8 cellular contexts compared by ENCODE assay signal in genomic region chr11:64864135-64864472, GRCh38. TPM values are rescaled to one million over a fixed set of nuclear protein-coding genes. Genes with fewer than 3 reads are reported as not detected.
DNase-seq lines count a peak whose midpoint lies in the region; TF ChIP-seq lines count a peak whose summit lies in the region.

No MANE protein-coding gene starts in this region.

- H3K27me3 Mint-ChIP-seq in IgD-negative memory B cell: peaks cover 2% of the 10 kb centered on the region

- no peaks in the 10 kb centered on the region for H3K9me3 ChIP-seq in stomach

- POLR2A ChIA-PET in HEK293T (lab: Yijun Ruan, JAX): interaction anchor here (1.0 to 5.2 kb wide), 2 partner anchors 13 to 24 kb away, joined by 3 to 26 read pairs; partner anchors contain the start of gene EHD1

- peak overlapping the region; percentile 52 for H3K27ac ChIP-seq in angular gyrus (ENCODE audit: low read depth, low read length)
- H3K27ac ChIP-seq in layer of hippocampus (ENCODE audit: low read depth, low read length): peak overlapping the region; percentile 76
- peak overlapping the region; percentile 71 to 94 (median 92) for H3K27ac ChIP-seq in stomach

- 20 to 65% (median 47%) methylated on average over 8 to 9 of the region's 9 CpGs for WGBS in stomach, 5 donors

- CTCF ChIA-PET in HEK293T (lab: Yijun Ruan, JAX): interaction anchor here (1.1 to 1.9 kb wide), 4 partner anchors 8 to 24 kb away, joined by 3 to 4 read pairs (median 4); partner anchors contain the start of gene EHD1

- H3K27ac Mint-ChIP-seq in IgD-negative memory B cell: peak overlapping the region; percentile 84 to 96 (median 95)

- TF ChIP-seq EP300 in stomach (IDR thresholded peaks at IDR 0.05): no peak

- intact Hi-C loops in stomach (cut with DNase I; ENCODE audit: low total_unique reads): no loop called here

- H3K4me1 Mint-ChIP-seq in IgD-negative memory B cell: peaks cover 47 to 68% (median 57%) of the 10 kb centered on the region in 3 donors

- peaks cover 0 to 2% (median 0%) of the 10 kb centered on the region in 3 donors for H3K9me3 Mint-ChIP-seq in IgD-negative memory B cell

- no peak for DNase-seq in stomach
- no peak for DNase-seq in HEK293T (ENCODE audit: extremely low spot score)
- no peak for DNase-seq in AG08395 (ENCODE audit: low spot score)
- DNase-seq in SKM-1 (lab: John Stamatoyannopoulos, UW; ENCODE audit: unreplicated experiment): no peak
- DNase-seq in NCI-H1417 treated with DMSO at 0.1 percent for 48 hours (lab: John Stamatoyannopoulos, UW): no peak

- no peak for TF ChIP-seq CTCF in stomach (IDR thresholded peaks at IDR 0.05)

- H3K36me3 Mint-ChIP-seq in IgD-negative memory B cell: peaks cover 9% of the 10 kb centered on the region

- peak overlapping the region in 3 of 4 donors; percentile 0 to 23 (median 12) for H3K4me3 ChIP-seq in stomach

- H3K4me1 ChIP-seq in stomach: peaks cover 67 to 98% (median 75%) of the 10 kb centered on the region in 4 donors

- no peak for TF ChIP-seq POLR2A in stomach (IDR thresholded peaks at IDR 0.05)

- H3K4me3 Mint-ChIP-seq in IgD-negative memory B cell: peak overlapping the region; percentile 69 to 88 (median 81)

- peaks cover 11 to 24% (median 18%) of the 10 kb centered on the region in 4 donors for H3K36me3 ChIP-seq in stomach

- H3K27me3 ChIP-seq in layer of hippocampus (ENCODE audit: control insufficient read depth, insufficient read depth, low read length) (no peaks in the 10 kb centered on the region), stomach (no peaks in the 10 kb centered on the region)

TF ChIP-seq in HEK293T, 16 proteins besides CTCF, POLR2A, EP300 and RAD21:
- TF ChIP-seq HDGF (IDR thresholded peaks at IDR 0.05; ENCODE audit: borderline replicate concordance): no peak
- TF ChIP-seq FOXA1 (IDR thresholded peaks at IDR 0.05): no peak
- no peak for TF ChIP-seq PKNOX1 (IDR thresholded peaks at IDR 0.05)
- TF ChIP-seq SUZ12 (IDR thresholded peaks at IDR 0.05): no peak
- TF ChIP-seq CTBP1 (IDR thresholded peaks at IDR 0.05; ENCODE audit: borderline replicate concordance): no peak
- no peak for TF ChIP-seq FOXK2 (IDR thresholded peaks at IDR 0.05)
- no peak for TF ChIP-seq L3MBTL2 (conservative IDR thresholded peaks at IDR 0.05)
- no peak for TF ChIP-seq ARNT (IDR thresholded peaks at IDR 0.05)
- no peak for TF ChIP-seq NFRKB (IDR thresholded peaks at IDR 0.05)
- no peak for TF ChIP-seq BHLHE40 (IDR thresholded peaks at IDR 0.05; ENCODE audit: borderline replicate concordance)
- TF ChIP-seq SP1 (IDR thresholded peaks at IDR 0.05): no peak
- TF ChIP-seq FOXM1 (IDR thresholded peaks at IDR 0.05; ENCODE audit: borderline replicate concordance): no peak
- no peak for TF ChIP-seq ZNF384 (IDR thresholded peaks at IDR 0.05)
TF ChIP-seq in HEK293T: peak in this region for 0.

RNA-seq across cellular contexts. Expression of gene EHD1, which starts 14.3 kb away (rescaled TPM):
- polyA plus RNA-seq in IgD-negative memory B cell (210 TPM), stomach (10 to 100 TPM; 17.9 to 24.6 (median 19.4) TPM)
- 100 to 1,000 TPM in 2 of 5 donors, 10 to 100 TPM in 3; 23.3 to 160 (median 56.2) TPM for total RNA-seq in stomach

RNA-seq across cellular contexts. Expression of gene CDC42BPG, which starts 19.7 kb away (rescaled TPM):
- polyA plus RNA-seq in IgD-negative memory B cell (0.15 TPM), stomach (10 to 100 TPM in 2 of 3 donors, 1 to 10 TPM in 1; 8.9 to 20.0 (median 10.9) TPM)
- total RNA-seq in stomach: 10 to 100 TPM; 10.3 to 66.5 (median 53.3) TPM

RNA-seq across cellular contexts. Expression of gene ATG2A, which starts 52.9 kb away (rescaled TPM):
- polyA plus RNA-seq in IgD-negative memory B cell (3.9 TPM), stomach (10 to 100 TPM; 12.2 to 18.7 (median 16.3) TPM)
- total RNA-seq in stomach: 10 to 100 TPM; 14.3 to 77.6 (median 46.1) TPM

RNA-seq across cellular contexts. Expression of gene MEN1, which starts 53.8 kb away (rescaled TPM):
- 36.4 TPM for polyA plus RNA-seq in IgD-negative memory B cell
- total RNA-seq in stomach: 10 to 100 TPM in 4 of 5 donors, 1 to 10 TPM in 1; 9.4 to 62.5 (median 16.9) TPM
- polyA plus RNA-seq in stomach: 10 to 100 TPM; 12.9 to 16.4 (median 13.6) TPM
